ENCODE assay signal across 25 cellular contexts in the genomic region with DNA sequence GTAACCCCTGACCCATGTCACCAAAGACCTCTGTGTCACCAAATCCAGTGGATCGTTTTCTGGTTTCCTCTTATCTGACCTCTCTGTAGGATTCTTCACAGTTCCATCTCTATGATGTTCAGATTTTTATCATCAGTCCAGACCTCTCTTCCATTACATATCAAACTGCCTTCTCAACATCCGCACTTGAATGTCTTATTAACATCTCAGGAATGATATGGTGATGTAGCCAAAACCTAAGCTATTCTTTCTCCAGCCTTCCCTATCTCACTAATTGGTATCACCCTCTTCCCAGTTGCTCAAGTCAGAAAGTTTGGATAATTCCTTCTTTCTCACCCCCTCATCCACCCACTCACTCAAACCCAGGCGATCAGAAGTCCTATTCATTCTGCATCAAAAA. TPM values are rescaled to one million over a fixed set of nuclear protein-coding genes. Genes with fewer than 3 reads are reported as not detected.
"Had no signal": no experiment of that assay in that cellular context is flagged by ENCODE, and none has a peak within 500 bp of the region (broad histone marks: within the 10 kb centered on the region; RNA-seq: fewer than 3 reads in every experiment).

No MANE protein-coding gene starts in this region.

- H3K36me3 ChIP-seq: breast epithelium, esophagus muscularis mucosa, gastroesophageal sphincter, right lobe of liver, vagina had no signal

- H3K79me2 ChIP-seq: parathyroid adenoma had no signal

- DNase-seq: activated CD4-positive, alpha-beta T cell treated with anti-CD3 and anti-CD28 coated beads for 4 hours; activated CD4-positive, alpha-beta T cell treated with anti-CD3 and anti-CD28 coated beads, Interleukin-2, amount 50 U/mL, for 48 hours; activated CD4-positive, CD25-positive, alpha-beta regulatory T cell; activated naive CD4-positive, alpha-beta T cell treated with Interleukin-2 at 50 U/mL for 16 hours; activated naive CD8-positive, alpha-beta T cell treated with anti-CD3 and anti-CD28 coated beads for 36 hours; activated T-cell treated with anti-CD3 and anti-CD28 coated beads, Interleukin-2, amount 50 U/mL, for 48 hours; effector memory CD8-positive, alpha-beta T cell; left cardiac atrium; nephron progenitor cell; right lobe of liver; stimulated activated CD4-positive, alpha-beta T cell treated with anti-CD3 and anti-CD28 coated beads, Interleukin-2, amount 100 ng/mL, for 48 hours; stimulated activated CD8-positive, alpha-beta memory T cell treated with anti-CD3 and anti-CD28 coated beads, Interleukin-4, amount 100 ng/mL, for 48 hours; stimulated activated naive B cell treated with anti-CD40 and anti-IgM and Interleukin-4, amounts not matched to agents 10 μg/mL and 1 μg/mL and 100 μg/mL, for 72 hours; testis; trophoblast cell had no signal

- H3K27ac ChIP-seq: breast epithelium, esophagus muscularis mucosa, gastroesophageal sphincter, parathyroid adenoma, right lobe of liver, testis, vagina had no signal

- H3K4me1 Mint-ChIP-seq: activated naive CD8-positive, alpha-beta T cell treated with anti-CD3 and anti-CD28 coated beads for 36 hours; central memory CD8-positive, alpha-beta T cell; stimulated activated naive B cell treated with anti-CD40 and anti-IgM and Interleukin-4, amounts not matched to agents 10 μg/mL and 1 μg/mL and 100 μg/mL, for 72 hours had no signal

- ATAC-seq: effector memory CD8-positive, alpha-beta T cell; gastroesophageal sphincter; left cardiac atrium; right lobe of liver; stimulated activated naive B cell treated with anti-CD40 and anti-IgM and Interleukin-4, amounts not matched to agents 10 μg/mL and 1 μg/mL and 100 μg/mL, for 72 hours had no signal

- H3K27me3 ChIP-seq: breast epithelium, right lobe of liver, testis, vagina had no signal

- H3K4me3 Mint-ChIP-seq: activated naive CD8-positive, alpha-beta T cell treated with anti-CD3 and anti-CD28 coated beads for 36 hours; central memory CD8-positive, alpha-beta T cell; effector memory CD8-positive, alpha-beta T cell; nephron progenitor cell; stimulated activated naive B cell treated with anti-CD40 and anti-IgM and Interleukin-4, amounts not matched to agents 10 μg/mL and 1 μg/mL and 100 μg/mL, for 72 hours had no signal

- H3K9me3 Mint-ChIP-seq: activated naive CD8-positive, alpha-beta T cell treated with anti-CD3 and anti-CD28 coated beads for 36 hours; central memory CD8-positive, alpha-beta T cell; effector memory CD8-positive, alpha-beta T cell had no signal

- H3K4me3 ChIP-seq: breast epithelium, esophagus muscularis mucosa, gastroesophageal sphincter, right lobe of liver, testis, vagina had no signal

- FAIRE-seq: colon, islet of Langerhans had no signal

- H3K9ac ChIP-seq: parathyroid adenoma had no signal

- H3K4me1 ChIP-seq: breast epithelium, parathyroid adenoma, testis, vagina had no signal

- H3K27ac Mint-ChIP-seq: activated naive CD8-positive, alpha-beta T cell treated with anti-CD3 and anti-CD28 coated beads for 36 hours; effector memory CD8-positive, alpha-beta T cell; nephron progenitor cell; stimulated activated naive B cell treated with anti-CD40 and anti-IgM and Interleukin-4, amounts not matched to agents 10 μg/mL and 1 μg/mL and 100 μg/mL, for 72 hours had no signal

- H3K36me3 Mint-ChIP-seq: activated naive CD8-positive, alpha-beta T cell treated with anti-CD3 and anti-CD28 coated beads for 36 hours; stimulated activated naive B cell treated with anti-CD40 and anti-IgM and Interleukin-4, amounts not matched to agents 10 μg/mL and 1 μg/mL and 100 μg/mL, for 72 hours had no signal

RNA-seq across cellular contexts. Expression of gene APLNR, which starts 13.4 kb away (rescaled TPM):
- total RNA-seq: activated naive CD8-positive, alpha-beta T cell treated with anti-CD3 and anti-CD28 coated beads for 36 hours; mononuclear cell; myocyte had no signal

RNA-seq across cellular contexts. Expression of gene LRRC55, which starts 41.8 kb away (rescaled TPM):
- total RNA-seq: activated naive CD8-positive, alpha-beta T cell treated with anti-CD3 and anti-CD28 coated beads for 36 hours; breast epithelium; mononuclear cell; myocyte had no signal
